ENCODE assay signal across 1 cellular context in genomic region chr15:92904832-92905640, GRCh38.
TF ChIP-seq lines count a peak whose summit lies in the region.

No MANE protein-coding gene starts in this region.

TF ChIP-seq in H1, 55 proteins besides CTCF, POLR2A, EP300 and RAD21:
- TF ChIP-seq FOSL1 (IDR thresholded peaks at IDR 0.05; ENCODE audit: insufficient read depth, low read depth, low read length), result no peak
- TF ChIP-seq SP4 (IDR thresholded peaks at IDR 0.05; ENCODE audit: low read length), result no peak
- TF ChIP-seq USF2 (IDR thresholded peaks at IDR 0.05; ENCODE audit: low read length), result no peak
- no peak for TF ChIP-seq RNF2 (IDR thresholded peaks at IDR 0.05; ENCODE audit: borderline replicate concordance, low read depth, low read length, missing control alignments, poor library complexity, severe bottlenecking)
- no peak for TF ChIP-seq SIX5 (IDR thresholded peaks at IDR 0.05; ENCODE audit: low read depth, low read length)
- TF ChIP-seq SIN3A (conservative IDR thresholded peaks at IDR 0.05 in 1 of 2, IDR thresholded peaks at IDR 0.05 in 1 of 2; ENCODE audit: low read depth in 1 of 2, low read length in 2 of 2), result no peak
- TF ChIP-seq ASH2L (IDR thresholded peaks at IDR 0.05; ENCODE audit: low read length), result no peak
- TF ChIP-seq ZNF274 (IDR thresholded peaks at IDR 0.05; ENCODE audit: borderline replicate concordance, extremely low read depth, low read length), result no peak
- TF ChIP-seq ATF2 (IDR thresholded peaks at IDR 0.05; ENCODE audit: low read length), result no peak
- no peak for TF ChIP-seq CEBPB (IDR thresholded peaks at IDR 0.05; ENCODE audit: low read depth, low read length)
- TF ChIP-seq MAX (IDR thresholded peaks at IDR 0.05), result no peak
